ENCODE assay signal across 8 cellular contexts in genomic region chr19:5967994-5968430, GRCh38. TPM values are rescaled to one million over a fixed set of nuclear protein-coding genes. Genes with fewer than 3 reads are reported as not detected.
DNase-seq lines count a peak whose midpoint lies in the region; ATAC-seq, FAIRE-seq and TF ChIP-seq lines count a peak whose summit lies in the region.

No MANE protein-coding gene starts in this region.

- H3K27me3 ChIP-seq in KMS-11 (ENCODE audit: insufficient read depth, low read depth) = no peaks in the 10 kb centered on the region

- no peak for FAIRE-seq in urothelium cell line (lab: Jason Lieb, UNC)

- H3K27ac Mint-ChIP-seq in activated naive CD8-positive, alpha-beta T cell treated with anti-CD3 and anti-CD28 coated beads for 36 hours = peak overlapping the region; percentile 72

- H3K4me2 ChIP-seq in KMS-11 = peak overlapping the region; percentile 24; the same call in 1 of the 2 replicates

- peaks cover 89% of the 10 kb centered on the region for H3K79me2 ChIP-seq in KMS-11 (ENCODE audit: insufficient read depth, low read depth)

- peaks cover 39% of the 10 kb centered on the region for H3K4me1 ChIP-seq in KMS-11 (ENCODE audit: low read depth, poor library complexity, severe bottlenecking)

- in situ Hi-C loops in SK-MEL-5 (cut with HindIII; ENCODE audit: low pct_unique_long_range_greater_than_20kb, low sequenced_read_pairs) = no loop called here

- peak overlapping the region; percentile 7 for H3K4me3 Mint-ChIP-seq in activated naive CD8-positive, alpha-beta T cell treated with anti-CD3 and anti-CD28 coated beads for 36 hours

- no peak overlapping the region for H2AFZ ChIP-seq in KMS-11 (ENCODE audit: low read depth)

- no peaks in the 10 kb centered on the region for H3K9me3 Mint-ChIP-seq in activated naive CD8-positive, alpha-beta T cell treated with anti-CD3 and anti-CD28 coated beads for 36 hours

- ATAC-seq in HG03469 (IDR thresholded peaks at IDR 0.05; ENCODE audit: unreplicated experiment) = no peak

- peak; percentile 94 for TF ChIP-seq CTCF in KMS-11 (conservative IDR thresholded peaks at IDR 0.05; ENCODE audit: low read depth, low read length)

- no peak overlapping the region for H3K27ac ChIP-seq in KMS-11

- H3K27me3 Mint-ChIP-seq in activated naive CD8-positive, alpha-beta T cell treated with anti-CD3 and anti-CD28 coated beads for 36 hours = no peaks in the 10 kb centered on the region

- peaks cover 81% of the 10 kb centered on the region for H3K4me1 Mint-ChIP-seq in activated naive CD8-positive, alpha-beta T cell treated with anti-CD3 and anti-CD28 coated beads for 36 hours

- no peak overlapping the region for H3K9ac ChIP-seq in KMS-11

- DNase-seq in EH (ENCODE audit: low read depth) (peak; percentile 82), SK-MEL-5 (ENCODE audit: low read depth, low spot score) (peak; percentile 73), germinal center (ENCODE audit: low spot score) (peak; percentile 79), nucleus accumbens (lab: John Stamatoyannopoulos, UW) (peak in 49 of 56 donors; percentile 17 to 85 (median 58)), urothelium cell line (ENCODE audit: low spot score) (peak; percentile 63)
- DNase-seq in activated naive CD8-positive, alpha-beta T cell treated with anti-CD3 and anti-CD28 coated beads for 36 hours = peak; percentile 54

- no peak overlapping the region for H3K4me3 ChIP-seq in KMS-11 (IDR thresholded peaks at IDR 0.05; ENCODE audit: insufficient read depth, low read depth, low read length)

- no peaks in the 10 kb centered on the region for H3K36me3 ChIP-seq in KMS-11 (ENCODE audit: insufficient read depth)

- peaks cover 26% of the 10 kb centered on the region for H4K20me1 ChIP-seq in KMS-11 (ENCODE audit: insufficient read depth)

- peaks cover 30% of the 10 kb centered on the region for H3K36me3 Mint-ChIP-seq in activated naive CD8-positive, alpha-beta T cell treated with anti-CD3 and anti-CD28 coated beads for 36 hours

RNA-seq across cellular contexts. Expression of gene RANBP3, which starts 9.9 kb away (rescaled TPM):
- total RNA-seq in SK-MEL-5 (2014; rRNA removed; shearing (Covaris generic)) = 26.7 and 35.7 TPM in 2 replicates
- polyA plus RNA-seq in SK-MEL-5 (2015; cell fraction: cytosol; rRNA removed) = 53.3 and 55.2 TPM in 2 replicates
- polyA plus RNA-seq in SK-MEL-5 (2015; cell fraction: nucleus; rRNA removed) = 25.3 and 31.6 TPM in 2 replicates
- 100 to 1,000 TPM in 1 of 2 experiments, 10 to 100 TPM in 1; 94.0 to 109 TPM for total RNA-seq in activated naive CD8-positive, alpha-beta T cell treated with anti-CD3 and anti-CD28 coated beads for 36 hours

RNA-seq across cellular contexts. Expression of gene CAPS, which starts 54.0 kb away (rescaled TPM):
- 3.4 and 3.7 TPM in 2 replicates for total RNA-seq in SK-MEL-5 (2014; rRNA removed; shearing (Covaris generic))
- 2.9 and 3.7 TPM in 2 replicates for polyA plus RNA-seq in SK-MEL-5 (2015; cell fraction: cytosol; rRNA removed)
- polyA plus RNA-seq in SK-MEL-5 (2015; cell fraction: nucleus; rRNA removed) = 20.9 and 28.3 TPM in 2 replicates
- 1 to 10 TPM; 1.9 to 2.6 TPM for total RNA-seq in activated naive CD8-positive, alpha-beta T cell treated with anti-CD3 and anti-CD28 coated beads for 36 hours
